Comparison of ENCODE assay signal across 2 cellular contexts in genomic region chr13:24680258-24680920, GRCh38.
TF ChIP-seq lines count a peak whose summit lies in the region.

Gene ATP12A (plus strand): TSS chr13:24680408. CDS start chr13:24680744, 336 bp downstream.

TF ChIP-seq in HEK293, 187 proteins besides CTCF, POLR2A, EP300 and RAD21 (continues in another document):
- TF ChIP-seq ZNF18 (tag by site-specific recombination; IDR thresholded peaks at IDR 0.05) (no peak), ZNF623 (tag by site-specific recombination; IDR thresholded peaks at IDR 0.05) (no peak), ZFHX2 (tag by site-specific recombination; conservative IDR thresholded peaks at IDR 0.05) (peak; percentile 68), ZNF239 (tag by site-specific recombination; IDR thresholded peaks at IDR 0.05) (no peak), ZFP41 (tag by site-specific recombination; IDR thresholded peaks at IDR 0.05; ENCODE audit: borderline replicate concordance) (no peak), ZNF660 (tag by site-specific recombination; IDR thresholded peaks at IDR 0.05) (0 out of 2 replicates have a peak, but pooled peaks have one; percentile 16), MYNN (tag by site-specific recombination; IDR thresholded peaks at IDR 0.05; ENCODE audit: borderline replicate concordance) (no peak), ZNF138 (tag by site-specific recombination; IDR thresholded peaks at IDR 0.05; ENCODE audit: borderline replicate concordance) (no peak), ZNF221 (tag by site-specific recombination; IDR thresholded peaks at IDR 0.05; ENCODE audit: borderline replicate concordance) (no peak), ZNF785 (tag by site-specific recombination; IDR thresholded peaks at IDR 0.05) (no peak), ZNF16 (tag by site-specific recombination; IDR thresholded peaks at IDR 0.05; ENCODE audit: low read depth) (no peak), ZNF791 (tag by site-specific recombination; IDR thresholded peaks at IDR 0.05) (no peak), ELK4 (IDR thresholded peaks at IDR 0.05; ENCODE audit: borderline replicate concordance, low read depth, low read length) (no peak), ZNF549 (tag by site-specific recombination; IDR thresholded peaks at IDR 0.05) (no peak), SP3 (tag by site-specific recombination; IDR thresholded peaks at IDR 0.05) (0 out of 2 replicates have a peak, but pooled peaks have one; percentile 42), GLIS1 (tag by site-specific recombination; IDR thresholded peaks at IDR 0.05) (peak; percentile 46), BCL11B (tag by site-specific recombination; IDR thresholded peaks at IDR 0.05; ENCODE audit: low read depth) (no peak), ZNF19 (tag by site-specific recombination; IDR thresholded peaks at IDR 0.05; ENCODE audit: low read depth) (no peak), ZNF354C (tag by site-specific recombination; IDR thresholded peaks at IDR 0.05; ENCODE audit: borderline replicate concordance, low read depth) (no peak), ZNF214 (tag by site-specific recombination; IDR thresholded peaks at IDR 0.05; ENCODE audit: borderline replicate concordance) (no peak), ZNF416 (tag by site-specific recombination; IDR thresholded peaks at IDR 0.05) (no peak), ZNF558 (tag by site-specific recombination; IDR thresholded peaks at IDR 0.05) (no peak), ZNF76 (tag by site-specific recombination; IDR thresholded peaks at IDR 0.05; ENCODE audit: borderline replicate concordance, low read depth) (peak; percentile 70; the same call in 1 of the 2 replicates), MEIS1 (CRISPR knock-in tag; IDR thresholded peaks at IDR 0.05; ENCODE audit: borderline replicate concordance) (no peak), ZNF302 (tag by site-specific recombination; IDR thresholded peaks at IDR 0.05; ENCODE audit: low read depth) (no peak), KLF9 (tag by site-specific recombination; IDR thresholded peaks at IDR 0.05; ENCODE audit: low read depth) (peak; percentile 72), EGR2 (tag by site-specific recombination; IDR thresholded peaks at IDR 0.05; ENCODE audit: low read depth) (0 out of 2 replicates have a peak, but pooled peaks have one; percentile 13), ZNF223 (tag by site-specific recombination; IDR thresholded peaks at IDR 0.05) (no peak)
- TF ChIP-seq, protein P1, sequence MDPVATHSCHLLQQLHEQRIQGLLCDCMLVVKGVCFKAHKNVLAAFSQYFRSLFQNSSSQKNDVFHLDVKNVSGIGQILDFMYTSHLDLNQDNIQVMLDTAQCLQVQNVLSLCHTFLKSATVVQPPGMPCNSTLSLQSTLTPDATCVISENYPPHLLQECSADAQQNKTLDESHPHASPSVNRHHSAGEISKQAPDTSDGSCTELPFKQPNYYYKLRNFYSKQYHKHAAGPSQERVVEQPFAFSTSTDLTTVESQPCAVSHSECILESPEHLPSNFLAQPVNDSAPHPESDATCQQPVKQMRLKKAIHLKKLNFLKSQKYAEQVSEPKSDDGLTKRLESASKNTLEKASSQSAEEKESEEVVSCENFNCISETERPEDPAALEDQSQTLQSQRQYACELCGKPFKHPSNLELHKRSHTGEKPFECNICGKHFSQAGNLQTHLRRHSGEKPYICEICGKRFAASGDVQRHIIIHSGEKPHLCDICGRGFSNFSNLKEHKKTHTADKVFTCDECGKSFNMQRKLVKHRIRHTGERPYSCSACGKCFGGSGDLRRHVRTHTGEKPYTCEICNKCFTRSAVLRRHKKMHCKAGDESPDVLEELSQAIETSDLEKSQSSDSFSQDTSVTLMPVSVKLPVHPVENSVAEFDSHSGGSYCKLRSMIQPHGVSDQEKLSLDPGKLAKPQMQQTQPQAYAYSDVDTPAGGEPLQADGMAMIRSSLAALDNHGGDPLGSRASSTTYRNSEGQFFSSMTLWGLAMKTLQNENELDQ (tag by site-specific recombination; IDR thresholded peaks at IDR 0.05; ENCODE audit: low read depth) = no peak
- TF ChIP-seq, protein P2, sequence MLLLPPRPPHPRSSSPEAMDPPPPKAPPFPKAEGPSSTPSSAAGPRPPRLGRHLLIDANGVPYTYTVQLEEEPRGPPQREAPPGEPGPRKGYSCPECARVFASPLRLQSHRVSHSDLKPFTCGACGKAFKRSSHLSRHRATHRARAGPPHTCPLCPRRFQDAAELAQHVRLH (tag by site-specific recombination; IDR thresholded peaks at IDR 0.05) = no peak
- TF ChIP-seq, protein P3, sequence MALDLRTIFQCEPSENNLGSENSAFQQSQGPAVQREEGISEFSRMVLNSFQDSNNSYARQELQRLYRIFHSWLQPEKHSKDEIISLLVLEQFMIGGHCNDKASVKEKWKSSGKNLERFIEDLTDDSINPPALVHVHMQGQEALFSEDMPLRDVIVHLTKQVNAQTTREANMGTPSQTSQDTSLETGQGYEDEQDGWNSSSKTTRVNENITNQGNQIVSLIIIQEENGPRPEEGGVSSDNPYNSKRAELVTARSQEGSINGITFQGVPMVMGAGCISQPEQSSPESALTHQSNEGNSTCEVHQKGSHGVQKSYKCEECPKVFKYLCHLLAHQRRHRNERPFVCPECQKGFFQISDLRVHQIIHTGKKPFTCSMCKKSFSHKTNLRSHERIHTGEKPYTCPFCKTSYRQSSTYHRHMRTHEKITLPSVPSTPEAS (tag by site-specific recombination; IDR thresholded peaks at IDR 0.05) = no peak

TF ChIP-seq in H1, 55 proteins besides CTCF, POLR2A, EP300 and RAD21 (continued from another document):
- TF ChIP-seq EGR1 (IDR thresholded peaks at IDR 0.05; ENCODE audit: borderline replicate concordance, low read depth, low read length) = 0 out of 2 replicates have a peak, but pooled peaks have one; percentile 48
TF ChIP-seq in H1: peak in this region for 8.
